Comparison of ENCODE assay signal across 1 cellular context in the genomic region with DNA sequence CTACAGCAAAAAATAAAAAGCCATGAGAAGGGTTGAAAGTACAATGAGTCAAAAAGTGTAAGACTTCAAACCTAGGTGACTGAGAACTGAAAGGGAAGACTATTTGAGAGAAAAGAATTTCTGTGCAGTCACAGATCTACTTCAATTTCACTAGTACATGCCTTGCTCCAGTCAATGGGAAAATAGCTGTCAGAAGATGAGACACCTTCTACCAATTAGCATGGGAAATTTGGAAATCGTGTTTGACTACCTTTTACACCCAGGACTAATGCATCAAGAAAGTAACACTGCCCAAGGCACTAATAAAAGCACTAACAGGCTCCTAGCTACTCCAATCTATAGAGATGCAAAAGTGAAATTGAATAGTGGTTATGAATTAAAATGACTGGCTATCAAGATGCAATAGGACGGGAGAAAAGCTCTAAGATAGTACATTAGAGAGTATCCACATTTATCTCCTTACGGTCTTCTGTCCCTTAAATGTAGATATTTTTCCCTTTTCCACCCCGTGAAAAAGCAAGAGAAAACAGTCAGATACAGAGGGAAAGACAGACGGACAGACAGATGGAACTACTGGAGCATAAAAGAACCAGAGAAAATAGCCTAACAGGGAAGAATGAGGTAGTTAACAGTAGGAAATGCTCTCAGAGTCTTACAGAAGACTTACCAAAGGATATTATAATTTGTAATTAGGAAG.
TF ChIP-seq lines count a peak whose summit lies in the region.

No MANE protein-coding gene starts in this region.

TF ChIP-seq in K562, 482 proteins besides CTCF, POLR2A, EP300 and RAD21 (continued from another document):
- TF ChIP-seq, protein P1, sequence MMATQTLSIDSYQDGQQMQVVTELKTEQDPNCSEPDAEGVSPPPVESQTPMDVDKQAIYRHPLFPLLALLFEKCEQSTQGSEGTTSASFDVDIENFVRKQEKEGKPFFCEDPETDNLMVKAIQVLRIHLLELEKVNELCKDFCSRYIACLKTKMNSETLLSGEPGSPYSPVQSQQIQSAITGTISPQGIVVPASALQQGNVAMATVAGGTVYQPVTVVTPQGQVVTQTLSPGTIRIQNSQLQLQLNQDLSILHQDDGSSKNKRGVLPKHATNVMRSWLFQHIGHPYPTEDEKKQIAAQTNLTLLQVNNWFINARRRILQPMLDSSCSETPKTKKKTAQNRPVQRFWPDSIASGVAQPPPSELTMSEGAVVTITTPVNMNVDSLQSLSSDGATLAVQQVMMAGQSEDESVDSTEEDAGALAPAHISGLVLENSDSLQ (IDR thresholded peaks at IDR 0.05) = peak; percentile 24; the same call in 1 of the 2 replicates
- TF ChIP-seq, protein P2, sequence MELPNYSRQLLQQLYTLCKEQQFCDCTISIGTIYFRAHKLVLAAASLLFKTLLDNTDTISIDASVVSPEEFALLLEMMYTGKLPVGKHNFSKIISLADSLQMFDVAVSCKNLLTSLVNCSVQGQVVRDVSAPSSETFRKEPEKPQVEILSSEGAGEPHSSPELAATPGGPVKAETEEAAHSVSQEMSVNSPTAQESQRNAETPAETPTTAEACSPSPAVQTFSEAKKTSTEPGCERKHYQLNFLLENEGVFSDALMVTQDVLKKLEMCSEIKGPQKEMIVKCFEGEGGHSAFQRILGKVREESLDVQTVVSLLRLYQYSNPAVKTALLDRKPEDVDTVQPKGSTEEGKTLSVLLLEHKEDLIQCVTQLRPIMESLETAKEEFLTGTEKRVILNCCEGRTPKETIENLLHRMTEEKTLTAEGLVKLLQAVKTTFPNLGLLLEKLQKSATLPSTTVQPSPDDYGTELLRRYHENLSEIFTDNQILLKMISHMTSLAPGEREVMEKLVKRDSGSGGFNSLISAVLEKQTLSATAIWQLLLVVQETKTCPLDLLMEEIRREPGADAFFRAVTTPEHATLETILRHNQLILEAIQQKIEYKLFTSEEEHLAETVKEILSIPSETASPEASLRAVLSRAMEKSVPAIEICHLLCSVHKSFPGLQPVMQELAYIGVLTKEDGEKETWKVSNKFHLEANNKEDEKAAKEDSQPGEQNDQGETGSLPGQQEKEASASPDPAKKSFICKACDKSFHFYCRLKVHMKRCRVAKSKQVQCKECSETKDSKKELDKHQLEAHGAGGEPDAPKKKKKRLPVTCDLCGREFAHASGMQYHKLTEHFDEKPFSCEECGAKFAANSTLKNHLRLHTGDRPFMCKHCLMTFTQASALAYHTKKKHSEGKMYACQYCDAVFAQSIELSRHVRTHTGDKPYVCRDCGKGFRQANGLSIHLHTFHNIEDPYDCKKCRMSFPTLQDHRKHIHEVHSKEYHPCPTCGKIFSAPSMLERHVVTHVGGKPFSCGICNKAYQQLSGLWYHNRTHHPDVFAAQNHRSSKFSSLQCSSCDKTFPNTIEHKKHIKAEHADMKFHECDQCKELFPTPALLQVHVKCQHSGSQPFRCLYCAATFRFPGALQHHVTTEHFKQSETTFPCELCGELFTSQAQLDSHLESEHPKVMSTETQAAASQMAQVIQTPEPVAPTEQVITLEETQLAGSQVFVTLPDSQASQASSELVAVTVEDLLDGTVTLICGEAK (IDR thresholded peaks at IDR 0.05) = 0 out of 2 replicates have a peak, but pooled peaks have one; percentile 17
- TF ChIP-seq, protein P2 (CRISPR knock-in tag; IDR thresholded peaks at IDR 0.05) = no peak
- TF ChIP-seq, protein P3, sequence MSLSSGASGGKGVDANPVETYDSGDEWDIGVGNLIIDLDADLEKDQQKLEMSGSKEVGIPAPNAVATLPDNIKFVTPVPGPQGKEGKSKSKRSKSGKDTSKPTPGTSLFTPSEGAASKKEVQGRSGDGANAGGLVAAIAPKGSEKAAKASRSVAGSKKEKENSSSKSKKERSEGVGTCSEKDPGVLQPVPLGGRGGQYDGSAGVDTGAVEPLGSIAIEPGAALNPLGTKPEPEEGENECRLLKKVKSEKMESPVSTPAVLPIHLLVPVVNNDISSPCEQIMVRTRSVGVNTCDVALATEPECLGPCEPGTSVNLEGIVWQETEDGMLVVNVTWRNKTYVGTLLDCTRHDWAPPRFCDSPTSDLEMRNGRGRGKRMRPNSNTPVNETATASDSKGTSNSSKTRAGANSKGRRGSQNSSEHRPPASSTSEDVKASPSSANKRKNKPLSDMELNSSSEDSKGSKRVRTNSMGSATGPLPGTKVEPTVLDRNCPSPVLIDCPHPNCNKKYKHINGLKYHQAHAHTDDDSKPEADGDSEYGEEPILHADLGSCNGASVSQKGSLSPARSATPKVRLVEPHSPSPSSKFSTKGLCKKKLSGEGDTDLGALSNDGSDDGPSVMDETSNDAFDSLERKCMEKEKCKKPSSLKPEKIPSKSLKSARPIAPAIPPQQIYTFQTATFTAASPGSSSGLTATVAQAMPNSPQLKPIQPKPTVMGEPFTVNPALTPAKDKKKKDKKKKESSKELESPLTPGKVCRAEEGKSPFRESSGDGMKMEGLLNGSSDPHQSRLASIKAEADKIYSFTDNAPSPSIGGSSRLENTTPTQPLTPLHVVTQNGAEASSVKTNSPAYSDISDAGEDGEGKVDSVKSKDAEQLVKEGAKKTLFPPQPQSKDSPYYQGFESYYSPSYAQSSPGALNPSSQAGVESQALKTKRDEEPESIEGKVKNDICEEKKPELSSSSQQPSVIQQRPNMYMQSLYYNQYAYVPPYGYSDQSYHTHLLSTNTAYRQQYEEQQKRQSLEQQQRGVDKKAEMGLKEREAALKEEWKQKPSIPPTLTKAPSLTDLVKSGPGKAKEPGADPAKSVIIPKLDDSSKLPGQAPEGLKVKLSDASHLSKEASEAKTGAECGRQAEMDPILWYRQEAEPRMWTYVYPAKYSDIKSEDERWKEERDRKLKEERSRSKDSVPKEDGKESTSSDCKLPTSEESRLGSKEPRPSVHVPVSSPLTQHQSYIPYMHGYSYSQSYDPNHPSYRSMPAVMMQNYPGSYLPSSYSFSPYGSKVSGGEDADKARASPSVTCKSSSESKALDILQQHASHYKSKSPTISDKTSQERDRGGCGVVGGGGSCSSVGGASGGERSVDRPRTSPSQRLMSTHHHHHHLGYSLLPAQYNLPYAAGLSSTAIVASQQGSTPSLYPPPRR (CRISPR knock-in tag; IDR thresholded peaks at IDR 0.05; ENCODE audit: borderline replicate concordance) = no peak
- TF ChIP-seq CREM (IDR thresholded peaks at IDR 0.05; ENCODE audit: low read depth) (no peak), NRF1 (conservative IDR thresholded peaks at IDR 0.05 in 1 of 2, IDR thresholded peaks at IDR 0.05 in 1 of 2) (no peak), ZNF830 (CRISPR knock-in tag; IDR thresholded peaks at IDR 0.05) (no peak)
- TF ChIP-seq, protein P4, sequence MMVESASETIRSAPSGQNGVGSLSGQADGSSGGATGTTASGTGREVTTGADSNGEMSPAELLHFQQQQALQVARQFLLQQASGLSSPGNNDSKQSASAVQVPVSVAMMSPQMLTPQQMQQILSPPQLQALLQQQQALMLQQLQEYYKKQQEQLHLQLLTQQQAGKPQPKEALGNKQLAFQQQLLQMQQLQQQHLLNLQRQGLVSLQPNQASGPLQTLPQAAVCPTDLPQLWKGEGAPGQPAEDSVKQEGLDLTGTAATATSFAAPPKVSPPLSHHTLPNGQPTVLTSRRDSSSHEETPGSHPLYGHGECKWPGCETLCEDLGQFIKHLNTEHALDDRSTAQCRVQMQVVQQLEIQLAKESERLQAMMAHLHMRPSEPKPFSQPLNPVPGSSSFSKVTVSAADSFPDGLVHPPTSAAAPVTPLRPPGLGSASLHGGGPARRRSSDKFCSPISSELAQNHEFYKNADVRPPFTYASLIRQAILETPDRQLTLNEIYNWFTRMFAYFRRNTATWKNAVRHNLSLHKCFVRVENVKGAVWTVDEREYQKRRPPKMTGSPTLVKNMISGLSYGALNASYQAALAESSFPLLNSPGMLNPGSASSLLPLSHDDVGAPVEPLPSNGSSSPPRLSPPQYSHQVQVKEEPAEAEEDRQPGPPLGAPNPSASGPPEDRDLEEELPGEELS (CRISPR knock-in tag; IDR thresholded peaks at IDR 0.05; ENCODE audit: borderline replicate concordance) = no peak
- TF ChIP-seq, protein P5, sequence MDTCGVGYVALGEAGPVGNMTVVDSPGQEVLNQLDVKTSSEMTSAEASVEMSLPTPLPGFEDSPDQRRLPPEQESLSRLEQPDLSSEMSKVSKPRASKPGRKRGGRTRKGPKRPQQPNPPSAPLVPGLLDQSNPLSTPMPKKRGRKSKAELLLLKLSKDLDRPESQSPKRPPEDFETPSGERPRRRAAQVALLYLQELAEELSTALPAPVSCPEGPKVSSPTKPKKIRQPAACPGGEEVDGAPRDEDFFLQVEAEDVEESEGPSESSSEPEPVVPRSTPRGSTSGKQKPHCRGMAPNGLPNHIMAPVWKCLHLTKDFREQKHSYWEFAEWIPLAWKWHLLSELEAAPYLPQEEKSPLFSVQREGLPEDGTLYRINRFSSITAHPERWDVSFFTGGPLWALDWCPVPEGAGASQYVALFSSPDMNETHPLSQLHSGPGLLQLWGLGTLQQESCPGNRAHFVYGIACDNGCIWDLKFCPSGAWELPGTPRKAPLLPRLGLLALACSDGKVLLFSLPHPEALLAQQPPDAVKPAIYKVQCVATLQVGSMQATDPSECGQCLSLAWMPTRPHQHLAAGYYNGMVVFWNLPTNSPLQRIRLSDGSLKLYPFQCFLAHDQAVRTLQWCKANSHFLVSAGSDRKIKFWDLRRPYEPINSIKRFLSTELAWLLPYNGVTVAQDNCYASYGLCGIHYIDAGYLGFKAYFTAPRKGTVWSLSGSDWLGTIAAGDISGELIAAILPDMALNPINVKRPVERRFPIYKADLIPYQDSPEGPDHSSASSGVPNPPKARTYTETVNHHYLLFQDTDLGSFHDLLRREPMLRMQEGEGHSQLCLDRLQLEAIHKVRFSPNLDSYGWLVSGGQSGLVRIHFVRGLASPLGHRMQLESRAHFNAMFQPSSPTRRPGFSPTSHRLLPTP (IDR thresholded peaks at IDR 0.05; ENCODE audit: borderline replicate concordance, extremely low read depth, insufficient read length) = no peak
